ENCODE assay signal across 8 cellular contexts in genomic region chr5:177317959-177318377, GRCh38. TPM values are rescaled to one million over a fixed set of nuclear protein-coding genes. Genes with fewer than 3 reads are reported as not detected.
DNase-seq lines count a peak whose midpoint lies in the region; ATAC-seq and TF ChIP-seq lines count a peak whose summit lies in the region.

No MANE protein-coding gene starts in this region.

- 33 to 37% methylated on average over 7 of the region's 7 CpGs for WGBS in thyroid gland, 2 donors

- intact Hi-C loops in activated T-helper 1 cell treated with anti-CD3 and anti-CD28 coated beads, Interleukin-12 subunit alpha, Interleukin-12 subunit beta, Interleukin-2, Interleukin-4 antibody, amounts not matched to agents 30 ng/mL and 10 ng/mL and 1 ng/mL, durations not matched to agents 14 hours and 24 hours and 36 hours (cut with micrococcal nuclease): loop anchor here (1.0 to 2.0 kb wide), 4 partner anchors 72 to 183 kb away; no protein-coding TSS in a partner anchor
- intact Hi-C loops in thyroid gland (cut with DNase I): loop anchor here (5.0 kb wide), 2 partner anchors 139 to 184 kb away; no protein-coding TSS in a partner anchor

- TF ChIP-seq RAD21 in Ishikawa (IDR thresholded peaks at IDR 0.05; ENCODE audit: low read depth): peak; percentile 89

- H3K36me3 Mint-ChIP-seq in activated T-helper 1 cell treated with anti-CD3 and anti-CD28 coated beads, Interleukin-12 subunit alpha, Interleukin-12 subunit beta, Interleukin-2, Interleukin-4 antibody, amounts not matched to agents 30 ng/mL and 10 ng/mL and 1 ng/mL, durations not matched to agents 14 hours and 24 hours and 36 hours (ENCODE audit: low read depth): peaks cover 11% of the 10 kb centered on the region

- H3K4me3 Mint-ChIP-seq in activated T-helper 1 cell treated with anti-CD3 and anti-CD28 coated beads, Interleukin-12 subunit alpha, Interleukin-12 subunit beta, Interleukin-2, Interleukin-4 antibody, amounts not matched to agents 30 ng/mL and 10 ng/mL and 1 ng/mL, durations not matched to agents 14 hours and 24 hours and 36 hours: no peak overlapping the region

- H3K9me3 ChIP-seq in thyroid gland: no peaks in the 10 kb centered on the region

- no peak for TF ChIP-seq POLR2A in thyroid gland (IDR thresholded peaks at IDR 0.05)

- peaks cover 5% of the 10 kb centered on the region for H3K9me3 Mint-ChIP-seq in activated T-helper 1 cell treated with anti-CD3 and anti-CD28 coated beads, Interleukin-12 subunit alpha, Interleukin-12 subunit beta, Interleukin-2, Interleukin-4 antibody, amounts not matched to agents 30 ng/mL and 10 ng/mL and 1 ng/mL, durations not matched to agents 14 hours and 24 hours and 36 hours

- DNase-seq in DMS153 (lab: John Stamatoyannopoulos, UW) (peak; percentile 4), RPMI7951 (ENCODE audit: low read depth) (peak; percentile 63), fibroblast of the aortic adventitia (ENCODE audit: low read depth) (peak; percentile 81), nucleus accumbens (lab: John Stamatoyannopoulos, UW) (peak in 37 of 56 donors; percentile 7 to 84 (median 36)), thyroid gland (peak; percentile 81 to 85)
- DNase-seq in activated T-helper 1 cell treated with anti-CD3 and anti-CD28 coated beads, Interleukin-12 subunit alpha, Interleukin-12 subunit beta, Interleukin-2, Interleukin-4 antibody, amounts not matched to agents 30 ng/mL and 10 ng/mL and 1 ng/mL, durations not matched to agents 14 hours and 24 hours and 36 hours (ENCODE audit: low spot score): peak; percentile 61

- no peak overlapping the region for H3K4me3 ChIP-seq in fibroblast of the aortic adventitia (ENCODE audit: low read depth, low read length)
- no peak overlapping the region for H3K4me3 ChIP-seq in thyroid gland (replicated peaks in 1 of 3)

- no peak for ATAC-seq in HG02623 (IDR thresholded peaks at IDR 0.05; ENCODE audit: unreplicated experiment)

- no peaks in the 10 kb centered on the region for H3K36me3 ChIP-seq in thyroid gland

- TF ChIP-seq EP300 in Ishikawa (IDR thresholded peaks at IDR 0.05; ENCODE audit: borderline replicate concordance): no peak

- no peak overlapping the region for H3K27ac ChIP-seq in thyroid gland

- H3K4me1 ChIP-seq in thyroid gland: no peaks in the 10 kb centered on the region

- H3K27me3 Mint-ChIP-seq in activated T-helper 1 cell treated with anti-CD3 and anti-CD28 coated beads, Interleukin-12 subunit alpha, Interleukin-12 subunit beta, Interleukin-2, Interleukin-4 antibody, amounts not matched to agents 30 ng/mL and 10 ng/mL and 1 ng/mL, durations not matched to agents 14 hours and 24 hours and 36 hours (ENCODE audit: insufficient read depth): no peaks in the 10 kb centered on the region

- no peaks in the 10 kb centered on the region for H3K27me3 ChIP-seq in thyroid gland

- H3K27ac Mint-ChIP-seq in activated T-helper 1 cell treated with anti-CD3 and anti-CD28 coated beads, Interleukin-12 subunit alpha, Interleukin-12 subunit beta, Interleukin-2, Interleukin-4 antibody, amounts not matched to agents 30 ng/mL and 10 ng/mL and 1 ng/mL, durations not matched to agents 14 hours and 24 hours and 36 hours: no peak overlapping the region

- TF ChIP-seq CTCF in fibroblast of the aortic adventitia (IDR thresholded peaks at IDR 0.05; ENCODE audit: insufficient read depth, low read length) (peak; percentile 89), thyroid gland (IDR thresholded peaks at IDR 0.05) (peak; percentile 74 to 86 (median 83))

- peaks cover 22% of the 10 kb centered on the region for H3K4me1 Mint-ChIP-seq in activated T-helper 1 cell treated with anti-CD3 and anti-CD28 coated beads, Interleukin-12 subunit alpha, Interleukin-12 subunit beta, Interleukin-2, Interleukin-4 antibody, amounts not matched to agents 30 ng/mL and 10 ng/mL and 1 ng/mL, durations not matched to agents 14 hours and 24 hours and 36 hours (ENCODE audit: low read depth)

TF ChIP-seq in Ishikawa, 13 proteins besides CTCF, POLR2A, EP300 and RAD21:
- no peak for TF ChIP-seq ZBTB7A (IDR thresholded peaks at IDR 0.05; ENCODE audit: low read depth)
- TF ChIP-seq CREB1 (IDR thresholded peaks at IDR 0.05; ENCODE audit: low read depth): no peak

RNA-seq across cellular contexts. Expression of gene MXD3, which starts 6.3 kb away (rescaled TPM):
- total RNA-seq in RPMI7951 (2014; rRNA removed; shearing (Covaris generic)): 50.6 and 72.9 TPM in 2 replicates
- 9.6 and 11.8 TPM in 2 replicates for total RNA-seq in activated T-helper 1 cell treated with anti-CD3 and anti-CD28 coated beads, Interleukin-12 subunit alpha, Interleukin-12 subunit beta, Interleukin-2, Interleukin-4 antibody, amounts not matched to agents 30 ng/mL and 10 ng/mL and 1 ng/mL, durations not matched to agents 14 hours and 24 hours and 36 hours
- total RNA-seq in fibroblast of the aortic adventitia (ENCODE audit: low replicate concordance): 2.6 and 17.5 TPM in 2 replicates
- 10 to 100 TPM in 1 of 4 donors, 1 to 10 TPM in 3; 2.0 to 11.7 (median 7.8) TPM for total RNA-seq in thyroid gland

RNA-seq across cellular contexts. Expression of gene PRELID1, which starts 14.4 kb away (rescaled TPM):
- total RNA-seq in RPMI7951 (2014; rRNA removed; shearing (Covaris generic)): 256 and 386 TPM in 2 replicates
- total RNA-seq in activated T-helper 1 cell treated with anti-CD3 and anti-CD28 coated beads, Interleukin-12 subunit alpha, Interleukin-12 subunit beta, Interleukin-2, Interleukin-4 antibody, amounts not matched to agents 30 ng/mL and 10 ng/mL and 1 ng/mL, durations not matched to agents 14 hours and 24 hours and 36 hours: 239 and 250 TPM in 2 replicates
- total RNA-seq in fibroblast of the aortic adventitia (ENCODE audit: low replicate concordance): 118 and 120 TPM in 2 replicates
- total RNA-seq in thyroid gland: 10 to 100 TPM; 52.8 to 83.2 (median 57.9) TPM

RNA-seq across cellular contexts. Expression of gene RAB24, which starts 14.4 kb away (rescaled TPM):
- total RNA-seq in RPMI7951 (2014; rRNA removed; shearing (Covaris generic)): 10.3 and 15.1 TPM in 2 replicates
- 19.7 and 22.4 TPM in 2 replicates for total RNA-seq in activated T-helper 1 cell treated with anti-CD3 and anti-CD28 coated beads, Interleukin-12 subunit alpha, Interleukin-12 subunit beta, Interleukin-2, Interleukin-4 antibody, amounts not matched to agents 30 ng/mL and 10 ng/mL and 1 ng/mL, durations not matched to agents 14 hours and 24 hours and 36 hours
- total RNA-seq in fibroblast of the aortic adventitia (ENCODE audit: low replicate concordance) (11.6 and 104 TPM in 2 replicates), thyroid gland (10 to 100 TPM; 18.7 to 53.3 (median 26.3) TPM)

RNA-seq across cellular contexts. Expression of gene LMAN2, which starts 33.5 kb away (rescaled TPM):
- 273 and 306 TPM in 2 replicates for total RNA-seq in RPMI7951 (2014; rRNA removed; shearing (Covaris generic))
- total RNA-seq in activated T-helper 1 cell treated with anti-CD3 and anti-CD28 coated beads, Interleukin-12 subunit alpha, Interleukin-12 subunit beta, Interleukin-2, Interleukin-4 antibody, amounts not matched to agents 30 ng/mL and 10 ng/mL and 1 ng/mL, durations not matched to agents 14 hours and 24 hours and 36 hours: 108 and 118 TPM in 2 replicates
- total RNA-seq in fibroblast of the aortic adventitia (ENCODE audit: low replicate concordance) (116 and 190 TPM in 2 replicates), thyroid gland (100 to 1,000 TPM; 309 to 465 (median 383) TPM)

RNA-seq across cellular contexts. Expression of gene RGS14, which starts 39.8 kb away (rescaled TPM):
- 4.6 and 10.2 TPM in 2 replicates for total RNA-seq in RPMI7951 (2014; rRNA removed; shearing (Covaris generic))
- total RNA-seq in activated T-helper 1 cell treated with anti-CD3 and anti-CD28 coated beads, Interleukin-12 subunit alpha, Interleukin-12 subunit beta, Interleukin-2, Interleukin-4 antibody, amounts not matched to agents 30 ng/mL and 10 ng/mL and 1 ng/mL, durations not matched to agents 14 hours and 24 hours and 36 hours: 37.8 and 41.3 TPM in 2 replicates
- total RNA-seq in fibroblast of the aortic adventitia (ENCODE audit: low replicate concordance): 3.1 and 28.9 TPM in 2 replicates
- total RNA-seq in thyroid gland: 10 to 100 TPM; 22.9 to 42.7 (median 26.7) TPM

Comparison
In these comparisons a context has a peak if more than half of its experiments do, and no peak if none do; other contexts are left out.
1. DNase-seq: peak in every context shown above with its lines; median percentile 83 in thyroid gland; 81 in fibroblast of the aortic adventitia; 63 in RPMI7951; 61 in activated T-helper 1 cell treated with anti-CD3 and anti-CD28 coated beads, Interleukin-12 subunit alpha, Interleukin-12 subunit beta, Interleukin-2, Interleukin-4 antibody, amounts not matched to agents 30 ng/mL and 10 ng/mL and 1 ng/mL, durations not matched to agents 14 hours and 24 hours and 36 hours; 36 in nucleus accumbens; 4 in DMS153.